6 cellular contexts compared by ENCODE assay signal in the genomic region with DNA sequence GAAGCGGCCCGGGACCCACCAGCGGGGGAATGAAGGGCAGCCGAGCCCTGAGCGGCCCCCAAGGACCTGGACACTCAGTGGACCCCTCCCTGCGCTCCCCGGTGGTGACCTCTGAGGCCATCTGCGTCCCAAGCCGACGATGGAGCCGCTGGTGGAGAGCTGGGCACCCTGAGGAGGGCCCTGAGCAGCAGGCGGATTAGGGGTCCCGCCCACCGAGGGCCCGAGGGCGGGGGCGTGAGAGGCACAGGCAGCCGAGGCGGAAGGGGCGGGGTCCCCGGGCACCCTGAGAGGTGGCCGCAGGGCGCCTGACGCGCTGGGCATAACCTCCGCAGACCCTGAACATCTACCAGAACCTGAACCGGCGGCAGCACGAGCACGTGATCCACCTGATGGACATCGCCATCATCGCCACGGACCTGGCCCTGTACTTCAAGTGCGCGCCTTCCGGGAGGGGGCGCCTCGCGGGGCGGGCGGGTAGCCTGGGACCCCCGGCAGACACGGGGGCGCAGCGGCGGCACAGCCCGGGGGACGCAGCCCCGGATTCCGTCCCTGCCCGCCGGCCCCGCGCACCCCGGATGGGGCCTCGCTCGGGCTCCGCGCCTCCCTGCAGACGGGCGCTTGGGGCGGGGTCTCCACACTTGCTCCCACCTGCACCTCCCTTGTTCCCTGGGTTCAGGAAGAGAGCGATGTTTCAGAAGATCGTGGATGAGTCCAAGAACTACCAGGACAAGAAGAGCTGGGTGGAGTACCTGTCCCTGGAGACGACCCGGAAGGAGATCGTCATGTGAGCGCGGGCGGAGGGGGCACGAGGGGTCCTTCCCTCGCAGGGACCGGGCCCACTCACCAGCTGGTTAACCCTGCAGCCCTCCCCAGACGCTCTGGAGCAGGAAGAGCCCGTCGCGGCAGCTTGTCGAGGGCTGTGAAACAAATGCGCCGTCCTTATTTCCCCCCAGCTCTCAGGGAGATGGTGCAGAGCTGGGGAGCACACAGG.
DNase-seq lines count a peak whose midpoint lies in the region; ATAC-seq and TF ChIP-seq lines count a peak whose summit lies in the region.

No MANE protein-coding gene starts in this region.

- H3K9me3 ChIP-seq in iPS-18c (ENCODE audit: control insufficient read depth, insufficient read depth, low read length): no peaks in the 10 kb centered on the region

- no peak for TF ChIP-seq CTCF in GM10266 (IDR thresholded peaks at IDR 0.05; ENCODE audit: control insufficient read depth, insufficient read depth, low read depth, missing control alignments)

- DNase-seq in GM10266 (ENCODE audit: extremely low spot score) (peak; percentile 89), SW480 (ENCODE audit: low spot score) (no peak)
- peak; percentile 87 for DNase-seq in activated CD8-positive, alpha-beta memory T cell treated with anti-CD3 and anti-CD28 coated beads, Interleukin-2, amount 50 U/mL, for 48 hours
- DNase-seq in stimulated activated CD8-positive, alpha-beta memory T cell treated with anti-CD3 and anti-CD28 coated beads, Interleukin-2, amount 100 ng/mL, for 1 hour (ENCODE audit: low read depth in 2 of 2): peak; percentile 60 to 65

- peak; percentile 58 for ATAC-seq in HG03442 (IDR thresholded peaks at IDR 0.05; ENCODE audit: unreplicated experiment)

- peak overlapping the region; percentile 85 for H3K4me3 ChIP-seq in iPS-18c (ENCODE audit: insufficient read depth, low read depth, low read length)
